In genomic region chr17:17347234-17347955, GRCh38 we compare ENCODE assay signal across 22 cellular contexts.
"Had no signal": no experiment of that assay in that cellular context is flagged by ENCODE, and none has a peak within 500 bp of the region (broad histone marks: within the 10 kb centered on the region; RNA-seq: fewer than 3 reads in every experiment).

No MANE protein-coding gene starts in this region.

- H3K9me3 ChIP-seq: body of pancreas, tibial artery had no signal

- H3K4me1 ChIP-seq: body of pancreas had no signal

- DNase-seq: activated CD4-positive, alpha-beta T cell treated with anti-CD3 and anti-CD28 coated beads, Interleukin-2, amount 10 ng/mL, durations not matched to agents 7 days and 5 days; activated CD4-positive, CD25-positive, alpha-beta regulatory T cell treated with anti-CD3 and anti-CD28 coated beads, Interleukin-2, amount 50 U/mL, for 72 hours; activated CD8-positive, alpha-beta T cell treated with anti-CD3 and anti-CD28 coated beads, Interleukin-2, amount 10 ng/mL, durations not matched to agents 7 days and 5 days; activated naive CD4-positive, alpha-beta T cell treated with anti-CD3 and anti-CD28 coated beads for 36 hours; activated T-cell treated with anti-CD3 and anti-CD28 coated beads, Interleukin-2, amount 50 U/mL, for 4 hours; anterior cingulate cortex; body of pancreas; dermis blood vessel endothelial cell; effector memory CD4-positive, alpha-beta T cell; foreskin melanocyte; mesenchymal stem cell; retina; stimulated activated CD4-positive, alpha-beta T cell treated with anti-CD3 and anti-CD28 coated beads, Interleukin-12 subunit alpha, Interleukin-12 subunit beta, amount 100 ng/mL, for 4 hours; stimulated activated CD4-positive, alpha-beta T cell treated with anti-CD3 and anti-CD28 coated beads, Interleukin-4, amount 100 ng/mL, for 4 hours; stimulated activated naive CD8-positive, alpha-beta T cell treated with anti-CD3 and anti-CD28 coated beads, Interleukin-15, Interleukin-2, amounts not matched to agents 100 U/mL and 50 U/mL, for 24 hours; substantia nigra; T-helper 1 cell; WERI-Rb-1 had no signal

- ATAC-seq: activated CD8-positive, alpha-beta T cell treated with anti-CD3 and anti-CD28 coated beads, Interleukin-2, amount 10 ng/mL, durations not matched to agents 7 days and 5 days; activated T-cell treated with anti-CD3 and anti-CD28 coated beads, Interleukin-2, amount 50 U/mL, for 4 hours; body of pancreas; esophagus mucosa; stimulated activated naive CD8-positive, alpha-beta T cell treated with anti-CD3 and anti-CD28 coated beads, Interleukin-15, Interleukin-2, amounts not matched to agents 100 U/mL and 50 U/mL, for 24 hours had no signal

- H3K4me3 ChIP-seq: body of pancreas, cardiac muscle cell, tibial artery had no signal

- H3K27me3 Mint-ChIP-seq: activated CD4-positive, alpha-beta T cell treated with anti-CD3 and anti-CD28 coated beads, Interleukin-2, amount 10 ng/mL, durations not matched to agents 7 days and 5 days had no signal

- H3K4me3 Mint-ChIP-seq: activated CD4-positive, alpha-beta T cell treated with anti-CD3 and anti-CD28 coated beads, Interleukin-2, amount 10 ng/mL, durations not matched to agents 7 days and 5 days; activated CD8-positive, alpha-beta T cell treated with anti-CD3 and anti-CD28 coated beads, Interleukin-2, amount 10 ng/mL, durations not matched to agents 7 days and 5 days; activated naive CD4-positive, alpha-beta T cell treated with anti-CD3 and anti-CD28 coated beads for 36 hours; activated T-cell treated with anti-CD3 and anti-CD28 coated beads, Interleukin-2, amount 50 U/mL, for 4 hours had no signal

- H3K4me1 Mint-ChIP-seq: activated CD4-positive, alpha-beta T cell treated with anti-CD3 and anti-CD28 coated beads, Interleukin-2, amount 10 ng/mL, durations not matched to agents 7 days and 5 days had no signal

- H3K36me3 ChIP-seq: cardiac muscle cell, tibial artery, WERI-Rb-1 had no signal

- H3K9me3 Mint-ChIP-seq: activated CD4-positive, alpha-beta T cell treated with anti-CD3 and anti-CD28 coated beads, Interleukin-2, amount 10 ng/mL, durations not matched to agents 7 days and 5 days; activated naive CD4-positive, alpha-beta T cell treated with anti-CD3 and anti-CD28 coated beads for 36 hours; activated T-cell treated with anti-CD3 and anti-CD28 coated beads, Interleukin-2, amount 50 U/mL, for 4 hours; activated T-helper 2 cell treated with anti-CD3 and anti-CD28 coated beads, Interferon-gamma antibody, Interleukin-2, Interleukin-4, amounts not matched to agents 10 μg/mL and 5 μg/mL and 100 μg/mL, durations not matched to agents 14 hours and 24 hours and 36 hours had no signal

- H3K27me3 ChIP-seq: body of pancreas, cardiac muscle cell had no signal

- H3K27ac ChIP-seq: body of pancreas, cardiac muscle cell, tibial artery, WERI-Rb-1 had no signal

- H3K27ac Mint-ChIP-seq: activated CD4-positive, alpha-beta T cell treated with anti-CD3 and anti-CD28 coated beads, Interleukin-2, amount 10 ng/mL, durations not matched to agents 7 days and 5 days; activated CD8-positive, alpha-beta T cell treated with anti-CD3 and anti-CD28 coated beads, Interleukin-2, amount 10 ng/mL, durations not matched to agents 7 days and 5 days; activated naive CD4-positive, alpha-beta T cell treated with anti-CD3 and anti-CD28 coated beads for 36 hours; activated T-helper 2 cell treated with anti-CD3 and anti-CD28 coated beads, Interferon-gamma antibody, Interleukin-2, Interleukin-4, amounts not matched to agents 10 μg/mL and 5 μg/mL and 100 μg/mL, durations not matched to agents 14 hours and 24 hours and 36 hours had no signal
